In the genomic region with DNA sequence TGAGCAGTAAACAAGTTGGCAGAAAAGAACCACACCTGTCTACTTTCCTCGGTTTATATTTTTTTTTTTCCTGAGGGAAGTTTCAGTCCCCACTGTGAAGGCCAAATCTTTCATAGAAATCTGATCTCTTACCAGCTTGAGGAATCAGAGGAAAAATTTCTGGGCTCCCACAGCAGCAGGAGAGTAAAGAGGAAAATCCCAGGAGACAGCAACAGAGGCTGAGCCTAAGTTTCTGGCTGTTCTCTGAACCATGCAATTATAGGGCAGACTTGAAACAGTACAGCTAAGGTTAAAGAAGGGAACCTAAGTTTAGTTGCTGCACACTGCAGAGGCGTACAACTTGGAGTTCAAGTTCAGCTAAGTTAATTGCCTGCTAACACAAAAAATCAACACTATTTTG, we compare ENCODE assay signal across 16 cellular contexts.
A peak's percentile ranks its signal among the peaks of the same experiment; 100 is the strongest.
DNase-seq lines count a peak whose midpoint lies in the region; ATAC-seq and TF ChIP-seq lines count a peak whose summit lies in the region.
"Had no signal": no experiment of that assay in that cellular context is flagged by ENCODE, and none has a peak within 500 bp of the region (broad histone marks: within the 10 kb centered on the region; RNA-seq: fewer than 3 reads in every experiment).

No MANE protein-coding gene starts in this region.

- TF ChIP-seq POLR2A in prostate gland (IDR thresholded peaks at IDR 0.05) = no peak

- H4K20me1 ChIP-seq in smooth muscle cell (ENCODE audit: low read depth) = no peaks in the 10 kb centered on the region

- H3K27me3 ChIP-seq in heart right ventricle (no peaks in the 10 kb centered on the region), smooth muscle cell (ENCODE audit: low read depth) (no peaks in the 10 kb centered on the region), prostate gland (replicated peaks; ENCODE audit: insufficient read depth) (no peaks in the 10 kb centered on the region)

- H3K4me1 ChIP-seq in heart right ventricle (no peaks in the 10 kb centered on the region), smooth muscle cell (ENCODE audit: low read depth) (peaks cover 12% of the 10 kb centered on the region), prostate gland (replicated peaks) (no peaks in the 10 kb centered on the region)

- H3K79me2 ChIP-seq in smooth muscle cell (ENCODE audit: low read depth) = no peaks in the 10 kb centered on the region

- no peak overlapping the region for H3K4me2 ChIP-seq in smooth muscle cell

- no peaks in the 10 kb centered on the region for H3K9me3 ChIP-seq in heart right ventricle
- H3K9me3 ChIP-seq in smooth muscle cell (replicated peaks; ENCODE audit: low read depth) = no peaks in the 10 kb centered on the region
- no peaks in the 10 kb centered on the region for H3K9me3 ChIP-seq in prostate gland

- TF ChIP-seq CTCF in heart right ventricle (IDR thresholded peaks at IDR 0.05) = no peak
- no peak for TF ChIP-seq CTCF in smooth muscle cell (IDR thresholded peaks at IDR 0.05; ENCODE audit: borderline replicate concordance, insufficient read depth, poor library complexity, severe bottlenecking)
- TF ChIP-seq CTCF in prostate gland (IDR thresholded peaks at IDR 0.05) = no peak

- H3F3A ChIP-seq in smooth muscle cell (ENCODE audit: low read depth) = no peaks in the 10 kb centered on the region

- H3K36me3 ChIP-seq in heart right ventricle = no peaks in the 10 kb centered on the region
- no peaks in the 10 kb centered on the region for H3K36me3 ChIP-seq in smooth muscle cell (ENCODE audit: low read depth)
- H3K36me3 ChIP-seq in prostate gland = no peaks in the 10 kb centered on the region

- intact Hi-C loops in Right ventricle myocardium inferior (cut with DNase I) (no loop called here), heart right ventricle (cut with DNase I) (no loop called here), prostate gland (cut with DNase I) (no loop called here)

- no peak overlapping the region for H3K9ac ChIP-seq in smooth muscle cell (ENCODE audit: low read depth)

- ATAC-seq in Right ventricle myocardium inferior (peak; percentile 70), heart right ventricle (no peak)
- ATAC-seq: GM12878 had no signal

- no peak overlapping the region for H3K27ac ChIP-seq in heart right ventricle
- H3K27ac ChIP-seq in smooth muscle cell (ENCODE audit: low read depth) = no peak overlapping the region
- no peak overlapping the region for H3K27ac ChIP-seq in prostate gland

- peak overlapping the region; percentile 58 for H2AFZ ChIP-seq in smooth muscle cell (ENCODE audit: low read depth)

- WGBS in heart right ventricle, 2 donors = 66 to 80% methylated on average over 2 of the region's 2 CpGs
- 75% methylated on average over 2 of the region's 2 CpGs for WGBS in smooth muscle cell (ENCODE audit: low lambda C conversion rate)
- WGBS in prostate gland = 38% methylated on average over 2 of the region's 2 CpGs

- H3K4me3 ChIP-seq in heart right ventricle = no peak overlapping the region
- H3K4me3 ChIP-seq in smooth muscle cell = no peak overlapping the region
- no peak overlapping the region for H3K4me3 ChIP-seq in prostate gland
- H3K4me3 ChIP-seq: GM12878 had no signal

- DNase-seq in Right ventricle myocardium inferior (ENCODE audit: missing footprints) (no peak), heart right ventricle (no peak), NCI-H69 (lab: John Stamatoyannopoulos, UW) (peak; percentile 14), left kidney (ENCODE audit: low read depth, low spot score) (peak; percentile 36), smooth muscle cell (lab: John Stamatoyannopoulos, UW; ENCODE audit: unreplicated experiment) (no peak), prostate gland (ENCODE audit: low spot score) (no peak), T1000 (lab: John Stamatoyannopoulos, UW) (no peak), islet precursor cell (no peak)
- DNase-seq: C1 segment of cervical spinal cord, GDM1, GOT3, KBM-7, NCI-H1436, NCI-H2029, NCI-H526 treated with DMSO at 0.1 percent for 48 hours had no signal

Comparison
In these comparisons a context has a peak if more than half of its experiments do, and no peak if none do; other contexts are left out.
1. DNase-seq: peak in NCI-H69 (single experiment) and left kidney (single experiment); none in Right ventricle myocardium inferior (single experiment), heart right ventricle (0 of 2), smooth muscle cell (single experiment), prostate gland (single experiment), T1000 (single experiment) and islet precursor cell (single experiment).